ENCODE assay signal across 2 cellular contexts in the genomic region with DNA sequence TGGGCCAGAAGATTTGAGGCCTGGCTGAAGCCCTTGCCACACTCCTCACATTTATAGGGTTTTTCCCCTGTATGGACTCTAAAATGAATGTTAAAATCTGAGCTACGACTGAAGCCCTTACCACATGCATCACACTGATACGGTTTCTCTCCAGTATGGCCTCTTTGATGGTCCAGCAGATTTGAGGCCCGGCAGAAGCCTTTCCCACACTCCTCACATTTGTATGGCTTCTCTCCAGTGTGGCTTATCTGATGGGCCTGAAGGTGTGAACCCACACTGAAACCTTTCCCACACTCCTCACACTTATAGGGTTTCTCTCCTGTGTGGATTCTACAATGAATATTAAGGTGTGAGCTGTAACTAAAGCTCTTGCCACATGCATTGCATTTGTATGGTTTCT.
TF ChIP-seq lines count a peak whose summit lies in the region.

No MANE protein-coding gene starts in this region.

TF ChIP-seq in K562, 482 proteins besides CTCF, POLR2A, EP300 and RAD21:
- TF ChIP-seq MCM7 (IDR thresholded peaks at IDR 0.05) (no peak), CBX5 (IDR thresholded peaks at IDR 0.05; ENCODE audit: borderline replicate concordance, low read depth) (0 out of 2 replicates have a peak, but pooled peaks have one; percentile 50), RBM25 (IDR thresholded peaks at IDR 0.05; ENCODE audit: low read depth, low read length, severe bottlenecking) (no peak), SRSF3 (IDR thresholded peaks at IDR 0.05; ENCODE audit: insufficient read depth, low read length) (no peak), ZNF75A (CRISPR knock-in tag; IDR thresholded peaks at IDR 0.05) (peak; percentile 91), SIN3A (IDR thresholded peaks at IDR 0.05; ENCODE audit: borderline replicate concordance in 2 of 2, control insufficient read depth in 1 of 2, low read depth in 2 of 2, low read length in 2 of 2) (no peak), CEBPB (tag; IDR thresholded peaks at IDR 0.05) (no peak), MGA (IDR thresholded peaks at IDR 0.05) (0 out of 2 replicates have a peak, but pooled peaks have one; percentile 20), CBX1 (IDR thresholded peaks at IDR 0.05; ENCODE audit: low read depth) (no peak), EGR1 (conservative IDR thresholded peaks at IDR 0.05) (no peak), MAFK (IDR thresholded peaks at IDR 0.05; ENCODE audit: low read length) (no peak)

TF ChIP-seq in HEK293T, 16 proteins besides CTCF, POLR2A, EP300 and RAD21:
- TF ChIP-seq FOXA1 (IDR thresholded peaks at IDR 0.05) = no peak
- TF ChIP-seq HDGF (IDR thresholded peaks at IDR 0.05; ENCODE audit: borderline replicate concordance) = no peak
- TF ChIP-seq BHLHE40 (IDR thresholded peaks at IDR 0.05; ENCODE audit: borderline replicate concordance) = no peak
- TF ChIP-seq TARDBP (IDR thresholded peaks at IDR 0.05) = no peak
- no peak for TF ChIP-seq NFRKB (IDR thresholded peaks at IDR 0.05)
- TF ChIP-seq ELF4 (IDR thresholded peaks at IDR 0.05) = no peak
- TF ChIP-seq SP1 (IDR thresholded peaks at IDR 0.05) = no peak
- TF ChIP-seq CTBP1 (IDR thresholded peaks at IDR 0.05; ENCODE audit: borderline replicate concordance) = no peak
- TF ChIP-seq ARNT (IDR thresholded peaks at IDR 0.05) = no peak
- TF ChIP-seq SUZ12 (IDR thresholded peaks at IDR 0.05) = no peak
- no peak for TF ChIP-seq ZNF384 (IDR thresholded peaks at IDR 0.05)
- TF ChIP-seq L3MBTL2 (conservative IDR thresholded peaks at IDR 0.05) = no peak
